Comparison of ENCODE assay signal across 9 cellular contexts in genomic region chr1:84995484-84996334, GRCh38. TPM values are rescaled to one million over a fixed set of nuclear protein-coding genes. Genes with fewer than 3 reads are reported as not detected.
A peak's percentile ranks its signal among the peaks of the same experiment; 100 is the strongest.
DNase-seq lines count a peak whose midpoint lies in the region; ATAC-seq, FAIRE-seq and TF ChIP-seq lines count a peak whose summit lies in the region.
"Had no signal": no experiment of that assay in that cellular context is flagged by ENCODE, and none has a peak within 500 bp of the region (broad histone marks: within the 10 kb centered on the region; RNA-seq: fewer than 3 reads in every experiment).

No MANE protein-coding gene starts in this region.

- peak overlapping the region; percentile 78 for H3K27ac Mint-ChIP-seq in activated CD8-positive, alpha-beta T cell treated with anti-CD3 and anti-CD28 coated beads for 36 hours

- intact Hi-C loops in activated CD8-positive, alpha-beta T cell treated with anti-CD3 and anti-CD28 coated beads for 36 hours (cut with micrococcal nuclease): loop anchor here (2.0 kb wide), 1 partner anchor 51 kb away; no protein-coding TSS in a partner anchor
- intact Hi-C loops in right cardiac atrium (cut with DNase I): no loop called here

- peak; percentile 71 for DNase-seq in CD1c-positive myeloid dendritic cell (ENCODE audit: extremely low spot score)
- peak; percentile 14 for DNase-seq in activated CD8-positive, alpha-beta T cell treated with anti-CD3 and anti-CD28 coated beads for 36 hours
- DNase-seq in upper lobe of left lung: no peak
- DNase-seq in urothelium cell line (ENCODE audit: low spot score): no peak
- no peak for DNase-seq in Kasumi-1 (lab: John Stamatoyannopoulos, UW)
- no peak for DNase-seq in right cardiac atrium

- no peak for TF ChIP-seq EP300 in upper lobe of left lung (IDR thresholded peaks at IDR 0.05)

- POLR2A ChIA-PET in activated CD8-positive, alpha-beta T cell treated with anti-CD3 and anti-CD28 coated beads for 36 hours (lab: Charles Lee): interaction anchor here (1.1 to 1.6 kb wide), 6 partner anchors 11 to 281 kb away, joined by 3 to 5 read pairs (median 4); partner anchors contain the start of gene BCL10

- H3K27me3 ChIP-seq in upper lobe of left lung: peaks cover 0 to 13% (median 8%) of the 10 kb centered on the region in 4 donors
- H3K27me3 ChIP-seq in right cardiac atrium (ENCODE audit: control insufficient read depth, insufficient read depth): no peaks in the 10 kb centered on the region

- H3K27ac ChIP-seq in upper lobe of left lung (peak overlapping the region in 1 of 4 donors; percentile 5), right cardiac atrium (ENCODE audit: low read length) (no peak overlapping the region)
- H3K27ac ChIP-seq: parathyroid adenoma had no signal

- FAIRE-seq in urothelium cell line (lab: Jason Lieb, UNC): no peak

- H3K4me3 ChIP-seq in upper lobe of left lung (peak overlapping the region in 3 of 4 donors; percentile 53 to 76 (median 73)), right cardiac atrium (ENCODE audit: low read length) (no peak overlapping the region)

- H3K36me3 ChIP-seq in upper lobe of left lung: no peaks in the 10 kb centered on the region

- peaks cover 18 to 24% (median 21%) of the 10 kb centered on the region in 4 donors for H3K4me1 ChIP-seq in upper lobe of left lung
- H3K4me1 ChIP-seq in right cardiac atrium (ENCODE audit: control insufficient read depth, insufficient read depth, low read length): peaks cover 2% of the 10 kb centered on the region
- H3K4me1 ChIP-seq: parathyroid adenoma had no signal

- CTCF ChIA-PET in activated CD8-positive, alpha-beta T cell treated with anti-CD3 and anti-CD28 coated beads for 36 hours (lab: Charles Lee): interaction anchor here (0.9 to 3.6 kb wide), 6 partner anchors 24 to 266 kb away, joined by 3 to 37 read pairs (median 3); no protein-coding TSS in a partner anchor

- WGBS in upper lobe of left lung, 2 donors: 59 to 76% methylated on average over 10 of the region's 10 CpGs
- 75% methylated on average over 10 of the region's 10 CpGs for WGBS in right cardiac atrium

- peaks cover 19% of the 10 kb centered on the region for H3K27me3 Mint-ChIP-seq in activated CD8-positive, alpha-beta T cell treated with anti-CD3 and anti-CD28 coated beads for 36 hours

- no peak for TF ChIP-seq POLR2A in upper lobe of left lung (IDR thresholded peaks at IDR 0.05)

- peaks cover 10% of the 10 kb centered on the region for H3K36me3 Mint-ChIP-seq in activated CD8-positive, alpha-beta T cell treated with anti-CD3 and anti-CD28 coated beads for 36 hours (ENCODE audit: low read depth)

- H3K9me3 ChIP-seq in upper lobe of left lung: no peaks in the 10 kb centered on the region
- no peaks in the 10 kb centered on the region for H3K9me3 ChIP-seq in right cardiac atrium (ENCODE audit: control insufficient read depth, low read length)

- peak overlapping the region; percentile 77 for H3K4me3 Mint-ChIP-seq in activated CD8-positive, alpha-beta T cell treated with anti-CD3 and anti-CD28 coated beads for 36 hours

- H3K4me1 Mint-ChIP-seq in activated CD8-positive, alpha-beta T cell treated with anti-CD3 and anti-CD28 coated beads for 36 hours (ENCODE audit: low read depth): peaks cover 40% of the 10 kb centered on the region

- no peaks in the 10 kb centered on the region for H3K9me3 Mint-ChIP-seq in activated CD8-positive, alpha-beta T cell treated with anti-CD3 and anti-CD28 coated beads for 36 hours

- TF ChIP-seq CTCF in activated CD8-positive, alpha-beta T cell treated with anti-CD3 and anti-CD28 coated beads for 36 hours (IDR thresholded peaks at IDR 0.05): no peak
- no peak for TF ChIP-seq CTCF in upper lobe of left lung (IDR thresholded peaks at IDR 0.05)

- ATAC-seq in GM19043 (IDR thresholded peaks at IDR 0.05; ENCODE audit: low read depth, unreplicated experiment) (peak; percentile 38), HG03064 (IDR thresholded peaks at IDR 0.05; ENCODE audit: low read depth, unreplicated experiment) (peak; percentile 39), upper lobe of left lung (ENCODE audit: low FRiP score in 2 of 2) (no peak), right cardiac atrium (no peak)
- ATAC-seq in activated CD8-positive, alpha-beta T cell treated with anti-CD3 and anti-CD28 coated beads for 36 hours: peak; percentile 17

RNA-seq across cellular contexts. Expression of gene MCOLN2, which starts 1.2 kb away (rescaled TPM):
- 10 to 100 TPM; 15.7 to 17.8 TPM for total RNA-seq in activated CD8-positive, alpha-beta T cell treated with anti-CD3 and anti-CD28 coated beads for 36 hours
- total RNA-seq in upper lobe of left lung: 10 to 100 TPM in 2 of 6 donors, 1 to 10 TPM in 4; 5.8 to 41.9 (median 7.4) TPM
- total RNA-seq in right cardiac atrium: 1 to 10 TPM in 1 of 4 donors, under 1 TPM in 3; 0.34 to 1.1 (median 0.54) TPM
- polyA plus RNA-seq in right cardiac atrium: 0.32 TPM

RNA-seq across cellular contexts. Expression of gene MCOLN3, which starts 52.6 kb away (rescaled TPM):
- total RNA-seq in activated CD8-positive, alpha-beta T cell treated with anti-CD3 and anti-CD28 coated beads for 36 hours: under 1 TPM; 0.25 to 0.29 TPM
- total RNA-seq in upper lobe of left lung: 10 to 100 TPM in 1 of 6 donors, 1 to 10 TPM in 5; 5.5 to 18.9 (median 5.8) TPM
- 10 to 100 TPM in 3 of 4 donors, 1 to 10 TPM in 1; 9.0 to 18.9 (median 16.1) TPM for total RNA-seq in right cardiac atrium
- polyA plus RNA-seq in right cardiac atrium: 15.2 TPM

Comparison
In these comparisons a context has a peak if more than half of its experiments do, and no peak if none do; other contexts are left out.
1. DNase-seq: peak in CD1c-positive myeloid dendritic cell (single experiment) and activated CD8-positive, alpha-beta T cell treated with anti-CD3 and anti-CD28 coated beads for 36 hours (single experiment); none in upper lobe of left lung (0 of 2), urothelium cell line (single experiment), Kasumi-1 (0 of 2) and right cardiac atrium (0 of 3).
2. ATAC-seq: peak in GM19043 (single experiment), HG03064 (single experiment) and activated CD8-positive, alpha-beta T cell treated with anti-CD3 and anti-CD28 coated beads for 36 hours (single experiment); none in upper lobe of left lung (0 of 2) and right cardiac atrium (0 of 2).
3. RNA of gene MCOLN3, which starts 52.6 kb away (total RNA-seq): 9.0 to 18.9 TPM in right cardiac atrium and 5.5 to 18.9 TPM in upper lobe of left lung; 0.25 to 0.29 TPM in activated CD8-positive, alpha-beta T cell treated with anti-CD3 and anti-CD28 coated beads for 36 hours; every median in the first group is over 4 times any median in the second.